Comparison of ENCODE assay signal across 2 cellular contexts in the genomic region with DNA sequence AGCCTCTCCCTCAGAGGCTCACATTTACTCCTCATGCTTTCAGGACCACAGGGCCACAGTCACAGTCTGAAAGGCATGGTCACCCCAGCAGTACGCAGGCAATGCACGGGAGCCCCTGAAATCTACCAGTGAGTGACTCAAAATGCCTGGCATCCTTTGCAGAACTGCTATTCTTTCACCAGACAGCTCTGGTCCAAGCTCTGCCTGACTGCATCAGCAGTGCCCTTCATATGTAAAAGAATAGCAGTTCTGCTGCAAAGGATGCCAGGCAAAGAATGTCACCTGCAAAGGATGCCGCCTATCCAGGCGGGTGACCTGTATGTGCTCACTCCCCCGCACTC.
TF ChIP-seq lines count a peak whose summit lies in the region.

No MANE protein-coding gene starts in this region.

TF ChIP-seq in IMR-90, 13 proteins besides CTCF, POLR2A, EP300 and RAD21 (continued from another document):
- no peak for TF ChIP-seq MXI1 (IDR thresholded peaks at IDR 0.05; ENCODE audit: borderline replicate concordance, low read depth, low read length)
- TF ChIP-seq SMC3 (IDR thresholded peaks at IDR 0.05; ENCODE audit: low read depth, low read length): no peak
- no peak for TF ChIP-seq FOS (IDR thresholded peaks at IDR 0.05; ENCODE audit: low read depth, low read length)
- no peak for TF ChIP-seq MAZ (IDR thresholded peaks at IDR 0.05; ENCODE audit: borderline replicate concordance, low read depth, low read length)
- TF ChIP-seq NFE2L2 (IDR thresholded peaks at IDR 0.05; ENCODE audit: low read depth, low read length): no peak
- no peak for TF ChIP-seq CEBPB (IDR thresholded peaks at IDR 0.05; ENCODE audit: low read depth, low read length)
- TF ChIP-seq MAFK (IDR thresholded peaks at IDR 0.05; ENCODE audit: low read depth, low read length): no peak
- no peak for TF ChIP-seq ELK1 (IDR thresholded peaks at IDR 0.05; ENCODE audit: borderline replicate concordance, low read depth, low read length)

TF ChIP-seq in SK-N-SH treated with all-trans-retinoic acid at 6 μM for 48 hours, 23 proteins besides CTCF, POLR2A, EP300 and RAD21 (continued from another document):
- no peak for TF ChIP-seq ZNF565 (CRISPR knock-in tag; conservative IDR thresholded peaks at IDR 0.05; ENCODE audit: low read depth)
- no peak for TF ChIP-seq TOX (CRISPR knock-in tag; IDR thresholded peaks at IDR 0.05; ENCODE audit: borderline replicate concordance)
- TF ChIP-seq ZFP3 (CRISPR knock-in tag; IDR thresholded peaks at IDR 0.05): no peak
- no peak for TF ChIP-seq TCF4 (CRISPR knock-in tag; IDR thresholded peaks at IDR 0.05; ENCODE audit: borderline replicate concordance)
- no peak for TF ChIP-seq ZFP30 (CRISPR knock-in tag; IDR thresholded peaks at IDR 0.05)
- TF ChIP-seq CSDC2 (CRISPR knock-in tag; IDR thresholded peaks at IDR 0.05): no peak
- no peak for TF ChIP-seq ARNTL (CRISPR knock-in tag; IDR thresholded peaks at IDR 0.05; ENCODE audit: borderline replicate concordance, low read depth)
- TF ChIP-seq ZNF8 (CRISPR knock-in tag; IDR thresholded peaks at IDR 0.05): no peak
- TF ChIP-seq, protein P1, sequence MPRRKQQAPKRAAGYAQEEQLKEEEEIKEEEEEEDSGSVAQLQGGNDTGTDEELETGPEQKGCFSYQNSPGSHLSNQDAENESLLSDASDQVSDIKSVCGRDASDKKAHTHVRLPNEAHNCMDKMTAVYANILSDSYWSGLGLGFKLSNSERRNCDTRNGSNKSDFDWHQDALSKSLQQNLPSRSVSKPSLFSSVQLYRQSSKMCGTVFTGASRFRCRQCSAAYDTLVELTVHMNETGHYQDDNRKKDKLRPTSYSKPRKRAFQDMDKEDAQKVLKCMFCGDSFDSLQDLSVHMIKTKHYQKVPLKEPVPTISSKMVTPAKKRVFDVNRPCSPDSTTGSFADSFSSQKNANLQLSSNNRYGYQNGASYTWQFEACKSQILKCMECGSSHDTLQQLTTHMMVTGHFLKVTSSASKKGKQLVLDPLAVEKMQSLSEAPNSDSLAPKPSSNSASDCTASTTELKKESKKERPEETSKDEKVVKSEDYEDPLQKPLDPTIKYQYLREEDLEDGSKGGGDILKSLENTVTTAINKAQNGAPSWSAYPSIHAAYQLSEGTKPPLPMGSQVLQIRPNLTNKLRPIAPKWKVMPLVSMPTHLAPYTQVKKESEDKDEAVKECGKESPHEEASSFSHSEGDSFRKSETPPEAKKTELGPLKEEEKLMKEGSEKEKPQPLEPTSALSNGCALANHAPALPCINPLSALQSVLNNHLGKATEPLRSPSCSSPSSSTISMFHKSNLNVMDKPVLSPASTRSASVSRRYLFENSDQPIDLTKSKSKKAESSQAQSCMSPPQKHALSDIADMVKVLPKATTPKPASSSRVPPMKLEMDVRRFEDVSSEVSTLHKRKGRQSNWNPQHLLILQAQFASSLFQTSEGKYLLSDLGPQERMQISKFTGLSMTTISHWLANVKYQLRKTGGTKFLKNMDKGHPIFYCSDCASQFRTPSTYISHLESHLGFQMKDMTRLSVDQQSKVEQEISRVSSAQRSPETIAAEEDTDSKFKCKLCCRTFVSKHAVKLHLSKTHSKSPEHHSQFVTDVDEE (CRISPR knock-in tag; IDR thresholded peaks at IDR 0.05): no peak
- TF ChIP-seq, protein P2, sequence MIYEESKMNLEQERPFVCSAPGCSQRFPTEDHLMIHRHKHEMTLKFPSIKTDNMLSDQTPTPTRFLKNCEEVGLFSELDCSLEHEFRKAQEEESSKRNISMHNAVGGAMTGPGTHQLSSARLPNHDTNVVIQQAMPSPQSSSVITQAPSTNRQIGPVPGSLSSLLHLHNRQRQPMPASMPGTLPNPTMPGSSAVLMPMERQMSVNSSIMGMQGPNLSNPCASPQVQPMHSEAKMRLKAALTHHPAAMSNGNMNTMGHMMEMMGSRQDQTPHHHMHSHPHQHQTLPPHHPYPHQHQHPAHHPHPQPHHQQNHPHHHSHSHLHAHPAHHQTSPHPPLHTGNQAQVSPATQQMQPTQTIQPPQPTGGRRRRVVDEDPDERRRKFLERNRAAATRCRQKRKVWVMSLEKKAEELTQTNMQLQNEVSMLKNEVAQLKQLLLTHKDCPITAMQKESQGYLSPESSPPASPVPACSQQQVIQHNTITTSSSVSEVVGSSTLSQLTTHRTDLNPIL (CRISPR knock-in tag; IDR thresholded peaks at IDR 0.05; ENCODE audit: low read depth): no peak
- no peak for TF ChIP-seq BACH2 (CRISPR knock-in tag; IDR thresholded peaks at IDR 0.05; ENCODE audit: borderline replicate concordance)
- no peak for TF ChIP-seq ZNF70 (CRISPR knock-in tag; IDR thresholded peaks at IDR 0.05)
- TF ChIP-seq GLIS3 (CRISPR knock-in tag; IDR thresholded peaks at IDR 0.05): no peak
- no peak for TF ChIP-seq ZC3H10 (CRISPR knock-in tag; IDR thresholded peaks at IDR 0.05)
- TF ChIP-seq POU6F1 (CRISPR knock-in tag; IDR thresholded peaks at IDR 0.05; ENCODE audit: borderline replicate concordance, low read depth): no peak
- TF ChIP-seq PPARA (CRISPR knock-in tag; IDR thresholded peaks at IDR 0.05; ENCODE audit: borderline replicate concordance): no peak
